Comparison of ENCODE assay signal across 8 cellular contexts in the genomic region with DNA sequence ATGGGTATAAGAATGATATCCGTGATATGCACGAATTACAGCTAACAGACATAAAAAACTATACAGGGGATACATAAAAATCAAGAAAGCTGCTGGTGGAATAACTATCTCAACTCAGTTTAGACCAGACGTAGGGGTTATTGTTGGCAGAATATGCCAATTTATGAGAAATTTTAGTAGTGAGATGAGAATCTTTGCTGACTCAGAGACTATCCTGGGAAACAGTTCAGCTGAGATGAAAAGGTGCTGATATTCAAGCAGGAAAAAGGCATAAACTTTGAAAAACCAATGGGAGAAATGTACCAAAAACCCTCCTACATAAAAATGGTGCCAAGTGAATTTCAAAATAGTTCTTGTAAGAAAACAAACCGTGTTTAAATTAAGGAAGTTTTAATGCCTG.
"Had no signal": no experiment of that assay in that cellular context is flagged by ENCODE, and none has a peak within 500 bp of the region (broad histone marks: within the 10 kb centered on the region; RNA-seq: fewer than 3 reads in every experiment).

No MANE protein-coding gene starts in this region.

- H3K4me1 ChIP-seq: uterus had no signal

- H3K27me3 ChIP-seq: dorsolateral prefrontal cortex, tibial nerve, uterus had no signal

- H3K36me3 ChIP-seq: uterus had no signal

- H3K9me3 ChIP-seq: uterus had no signal

- H3K27ac ChIP-seq: dorsolateral prefrontal cortex, psoas muscle, tibial nerve, uterus had no signal

- DNase-seq: SIG-M5 had no signal

- FAIRE-seq: bronchial epithelial cell, keratinocyte, small intestine had no signal

- H3K4me3 ChIP-seq: psoas muscle, tibial nerve, uterus had no signal
